In the genomic region with DNA sequence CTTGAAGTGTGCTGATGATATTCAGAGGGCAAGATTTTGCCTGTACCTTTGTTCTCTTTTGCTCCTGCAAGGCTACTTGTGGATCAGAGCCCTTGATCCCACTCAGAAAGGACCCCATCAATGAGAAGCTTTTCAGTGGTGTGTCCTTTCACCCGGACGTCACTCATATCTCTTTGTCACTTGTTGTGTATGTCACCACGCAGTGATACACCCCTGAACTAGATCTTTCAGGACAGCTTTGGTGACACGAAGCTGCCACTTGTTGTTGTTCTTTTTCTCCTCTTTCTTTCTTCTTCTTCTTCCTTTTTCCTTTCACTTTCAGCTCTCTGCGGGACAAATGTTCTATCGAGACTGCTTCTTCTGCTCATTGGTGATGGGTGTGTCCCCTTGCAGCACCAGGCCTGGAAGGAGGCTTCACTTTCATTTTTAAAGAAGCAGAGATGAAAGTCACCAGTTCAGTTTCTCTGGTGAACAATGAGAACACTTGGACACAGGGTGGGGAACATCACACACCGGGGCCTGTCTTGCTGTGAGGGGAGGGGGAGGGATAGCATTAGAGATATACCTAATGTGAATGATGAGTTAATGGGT, we compare ENCODE assay signal across 8 cellular contexts.
DNase-seq lines count a peak whose midpoint lies in the region; ATAC-seq and TF ChIP-seq lines count a peak whose summit lies in the region.

No MANE protein-coding gene starts in this region.

- peaks cover 11% of the 10 kb centered on the region for H3K4me1 ChIP-seq in KMS-11 (ENCODE audit: low read depth, poor library complexity, severe bottlenecking)

- no peak overlapping the region for H3K9ac ChIP-seq in KMS-11

- no peak for TF ChIP-seq CTCF in GM10266 (IDR thresholded peaks at IDR 0.05; ENCODE audit: control insufficient read depth, insufficient read depth, low read depth, missing control alignments)
- no peak for TF ChIP-seq CTCF in KMS-11 (conservative IDR thresholded peaks at IDR 0.05; ENCODE audit: low read depth, low read length)
- TF ChIP-seq CTCF in cardiac fibroblast (IDR thresholded peaks at IDR 0.05; ENCODE audit: low read depth, low read length), result no peak

- H3K79me2 ChIP-seq in KMS-11 (ENCODE audit: insufficient read depth, low read depth), result no peaks in the 10 kb centered on the region

- ATAC-seq in GM21515 (IDR thresholded peaks at IDR 0.05; ENCODE audit: unreplicated experiment) (peak; percentile 94), sciatic nerve (peak; percentile 85)

- no peak overlapping the region for H2AFZ ChIP-seq in KMS-11 (ENCODE audit: low read depth)

- H3K4me2 ChIP-seq in KMS-11, result peak overlapping the region; percentile 61

- in situ Hi-C loops in G401 (cut with HindIII; ENCODE audit: low sequenced_read_pairs), result no loop called here

- DNase-seq in GM10266 (ENCODE audit: extremely low spot score) (peak; percentile 19), cardiac fibroblast (ENCODE audit: low read depth in 2 of 2) (peak; percentile 17 to 31), sciatic nerve (ENCODE audit: low spot score) (no peak), G401 (ENCODE audit: low spot score) (no peak), NK-92 (lab: John Stamatoyannopoulos, UW; ENCODE audit: unreplicated experiment) (no peak), NCI-H128 (lab: John Stamatoyannopoulos, UW; ENCODE audit: unreplicated experiment) (no peak)

- H3K27ac ChIP-seq in KMS-11, result no peak overlapping the region

- H3K27me3 ChIP-seq in KMS-11 (ENCODE audit: insufficient read depth, low read depth), result no peaks in the 10 kb centered on the region

- H4K20me1 ChIP-seq in KMS-11 (ENCODE audit: insufficient read depth), result no peaks in the 10 kb centered on the region

- H3K36me3 ChIP-seq in KMS-11 (ENCODE audit: insufficient read depth), result no peaks in the 10 kb centered on the region

- H3K4me3 ChIP-seq in KMS-11 (IDR thresholded peaks at IDR 0.05; ENCODE audit: insufficient read depth, low read depth, low read length) (no peak overlapping the region), cardiac fibroblast (replicated peaks in 1 of 2; ENCODE audit: low read depth in 2 of 2, low read length in 2 of 2) (no peak overlapping the region)

- intact Hi-C loops in sciatic nerve (cut with DNase I), result no loop called here

Comparison
In these comparisons a context has a peak if more than half of its experiments do, and no peak if none do; other contexts are left out.
1. DNase-seq: peak in GM10266 (single experiment) and cardiac fibroblast (2 of 2); none in sciatic nerve (single experiment), G401 (single experiment), NK-92 (single experiment) and NCI-H128 (single experiment).